8 cellular contexts compared by ENCODE assay signal in genomic region chr19:41821003-41821735, GRCh38. TPM values are rescaled to one million over a fixed set of nuclear protein-coding genes. Genes with fewer than 3 reads are reported as not detected.
DNase-seq lines count a peak whose midpoint lies in the region; ATAC-seq and TF ChIP-seq lines count a peak whose summit lies in the region.

No MANE protein-coding gene starts in this region.

- no TSS peak for BruUV-seq in A673 (replicated peaks; lab: Mats Ljungman, UMichigan)

- CTCF ChIA-PET in A673 (lab: Charles Lee): interaction anchor here (0.6 to 1.1 kb wide), 7 partner anchors 10 to 435 kb away, joined by 3 to 17 read pairs (median 5); no protein-coding TSS in a partner anchor

- no peak for TF ChIP-seq EP300 in transverse colon (IDR thresholded peaks at IDR 0.05; ENCODE audit: low read depth)

- H3K4me1 ChIP-seq in A673 (ENCODE audit: insufficient read depth, low read length, poor library complexity, severe bottlenecking): no peaks in the 10 kb centered on the region
- no peaks in the 10 kb centered on the region for H3K4me1 ChIP-seq in transverse colon

- H3K27me3 ChIP-seq in A673 (replicated peaks; ENCODE audit: insufficient read depth, low read depth, low read length, poor library complexity) (no peaks in the 10 kb centered on the region), transverse colon (peaks cover 19% of the 10 kb centered on the region)

- in situ Hi-C loops in transverse colon (cut with MboI; ENCODE audit: low pct_ligation_motif_present in 1 of 4, low pct_unique_long_range_greater_than_20kb in 1 of 4, low sequenced_read_pairs in 3 of 4): loop anchor here in 1 of 4 donors (10.0 kb wide), 1 partner anchor 136 kb away; the partner anchor contains the start of gene CEACAM7

- peak; percentile 73 for DNase-seq in A673 (ENCODE audit: low spot score)
- peak; percentile 68 to 77 for DNase-seq in NCI-H1930 (lab: John Stamatoyannopoulos, UW)
- peak; percentile 9 for DNase-seq in T-helper 9 cell
- peak; percentile 45 for DNase-seq in cerebellar cortex (ENCODE audit: low spot score)
- DNase-seq in mesenteric fat pad (ENCODE audit: low spot score): peak; percentile 3
- DNase-seq in transverse colon: peak; percentile 41

- intact Hi-C loops in A673 (cut with micrococcal nuclease; ENCODE audit: unreplicated experiment) (loop anchor here (1.0 to 2.0 kb wide), 2 partner anchors 26 to 68 kb away; no protein-coding TSS in a partner anchor), transverse colon (cut with DNase I; ENCODE audit: low total_unique reads) (no loop called here)

- H3K4me3 ChIP-seq in A673 (ENCODE audit: low read depth, low read length, poor library complexity, severe bottlenecking) (no peak overlapping the region), transverse colon (no peak overlapping the region)

- TF ChIP-seq CTCF in A673 (conservative IDR thresholded peaks at IDR 0.05; ENCODE audit: low read depth, low read length) (peak; percentile 84), GM12872 (IDR thresholded peaks at IDR 0.05; ENCODE audit: insufficient read depth, low read depth, low read length) (peak; percentile 76), transverse colon (IDR thresholded peaks at IDR 0.05) (peak; percentile 42 to 76 (median 60))

- H3K27ac ChIP-seq in A673 (ENCODE audit: low read depth, low read length, poor library complexity, severe bottlenecking) (no peak overlapping the region), transverse colon (no peak overlapping the region)

- no peak for TF ChIP-seq POLR2A in transverse colon (IDR thresholded peaks at IDR 0.05)

- no peaks in the 10 kb centered on the region for H3K36me3 ChIP-seq in A673 (ENCODE audit: insufficient read depth, low read length, poor library complexity, severe bottlenecking)
- no peaks in the 10 kb centered on the region for H3K36me3 ChIP-seq in transverse colon

- POLR2A ChIA-PET in A673 (lab: Charles Lee; ENCODE audit: low non-redundant PET): interaction anchor here (0.6 kb wide), 1 partner anchor 311 kb away, joined by 6 read pairs; the partner anchor contains the start of gene POU2F2

- H3K9me3 ChIP-seq in A673 (ENCODE audit: low read depth, low read length, poor library complexity, severe bottlenecking) (no peaks in the 10 kb centered on the region), transverse colon (no peaks in the 10 kb centered on the region)

- no peak for ATAC-seq in HG02623 (IDR thresholded peaks at IDR 0.05; ENCODE audit: unreplicated experiment)

- 31 to 59% methylated on average over 5 to 12 of the region's 12 CpGs for WGBS in transverse colon (ENCODE audit: low coverage in 1 of 2), 2 donors

RNA-seq across cellular contexts. Expression of gene LYPD4, which starts 23.3 kb away (rescaled TPM):
- total RNA-seq in A673 (2021): not detected in 2 replicates
- not detected for total RNA-seq in mesenteric fat pad
- not detected for total RNA-seq in transverse colon

RNA-seq across cellular contexts. Expression of gene DMRTC2, which starts 23.7 kb away (rescaled TPM):
- not detected in 2 replicates for total RNA-seq in A673 (2021)
- not detected for total RNA-seq in mesenteric fat pad
- not detected for total RNA-seq in transverse colon

RNA-seq across cellular contexts. Expression of gene CEACAM3, which starts 24.8 kb away (rescaled TPM):
- total RNA-seq in A673 (2021): not detected in 2 replicates
- total RNA-seq in mesenteric fat pad: 1.6 TPM
- 1 to 10 TPM in 2 of 4 donors, under 1 TPM in 1, not detected in 1; 0.82 to 2.2 (median 1.6) TPM for total RNA-seq in transverse colon

RNA-seq across cellular contexts. Expression of gene RPS19, which starts 38.9 kb away (rescaled TPM):
- 2,479 and 2,559 TPM in 2 replicates for total RNA-seq in A673 (2021)
- 1,067 TPM for total RNA-seq in mesenteric fat pad
- 1,000 to 10,000 TPM in 2 of 4 donors, 100 to 1,000 TPM in 2; 595 to 1,336 (median 1,016) TPM for total RNA-seq in transverse colon

RNA-seq across cellular contexts. Expression of gene CD79A, which starts 55.9 kb away (rescaled TPM):
- total RNA-seq in A673 (2021): 14.4 and 17.8 TPM in 2 replicates
- total RNA-seq in mesenteric fat pad: 0.61 TPM
- 10 to 100 TPM in 1 of 4 donors, 1 to 10 TPM in 2, not detected in 1; 2.3 to 33.0 (median 8.2) TPM for total RNA-seq in transverse colon

Comparison
In these comparisons a context has a peak if more than half of its experiments do, and no peak if none do; other contexts are left out.
1. DNase-seq: peak in every context shown above with its lines; median percentile 73 in A673; 72 in NCI-H1930; 45 in cerebellar cortex; 41 in transverse colon; 9 in T-helper 9 cell; 3 in mesenteric fat pad.